Comparison of ENCODE assay signal across 1 cellular context in genomic region chr7:155463114-155463811, GRCh38.
TF ChIP-seq lines count a peak whose summit lies in the region.

No MANE protein-coding gene starts in this region.

TF ChIP-seq in HEK293, 187 proteins besides CTCF, POLR2A, EP300 and RAD21 (continued from another document and continues in another):
- peak; percentile 65 for TF ChIP-seq ZNF513 (tag by site-specific recombination; IDR thresholded peaks at IDR 0.05)
- TF ChIP-seq ZNF174 (tag by site-specific recombination; IDR thresholded peaks at IDR 0.05), result no peak
- 0 out of 2 replicates have a peak, but pooled peaks have one; percentile 26 for TF ChIP-seq GLIS2 (tag by site-specific recombination; IDR thresholded peaks at IDR 0.05)
- no peak for TF ChIP-seq ZNF19 (tag by site-specific recombination; IDR thresholded peaks at IDR 0.05; ENCODE audit: low read depth)
- no peak for TF ChIP-seq ZNF350 (tag by site-specific recombination; IDR thresholded peaks at IDR 0.05)
- no peak for TF ChIP-seq ZNF426 (tag by site-specific recombination; IDR thresholded peaks at IDR 0.05)
- TF ChIP-seq ZNF391 (tag by site-specific recombination; IDR thresholded peaks at IDR 0.05; ENCODE audit: borderline replicate concordance, low read depth), result no peak
- no peak for TF ChIP-seq ZNF645 (tag by site-specific recombination; IDR thresholded peaks at IDR 0.05)
- no peak for TF ChIP-seq HOXD13 (CRISPR knock-in tag; IDR thresholded peaks at IDR 0.05; ENCODE audit: borderline replicate concordance)
- TF ChIP-seq ZNF366 (tag by site-specific recombination; conservative IDR thresholded peaks at IDR 0.05), result peak; percentile 82
- TF ChIP-seq ZNF510 (tag by site-specific recombination; IDR thresholded peaks at IDR 0.05; ENCODE audit: insufficient replicate concordance), result no peak
- peak; percentile 51; the same call in 1 of the 2 replicates for TF ChIP-seq ZNF600 (tag by site-specific recombination; IDR thresholded peaks at IDR 0.05)
- no peak for TF ChIP-seq ZNF518A (tag by site-specific recombination; conservative IDR thresholded peaks at IDR 0.05; ENCODE audit: low read depth)
- no peak for TF ChIP-seq ZNF10 (tag by site-specific recombination; IDR thresholded peaks at IDR 0.05)
- TF ChIP-seq YY2 (tag by site-specific recombination; IDR thresholded peaks at IDR 0.05), result no peak
- TF ChIP-seq ZNF280D (tag by site-specific recombination; IDR thresholded peaks at IDR 0.05), result no peak
- no peak for TF ChIP-seq ZNF555 (tag by site-specific recombination; conservative IDR thresholded peaks at IDR 0.05)
- TF ChIP-seq ZNF529 (tag by site-specific recombination; IDR thresholded peaks at IDR 0.05; ENCODE audit: insufficient replicate concordance), result no peak
- TF ChIP-seq ZNF138 (tag by site-specific recombination; IDR thresholded peaks at IDR 0.05; ENCODE audit: borderline replicate concordance), result no peak
- no peak for TF ChIP-seq ZNF549 (tag by site-specific recombination; IDR thresholded peaks at IDR 0.05)
- TF ChIP-seq SCRT2 (tag by site-specific recombination; IDR thresholded peaks at IDR 0.05), result no peak
- no peak for TF ChIP-seq ZSCAN18 (tag by site-specific recombination; IDR thresholded peaks at IDR 0.05)
- TF ChIP-seq ZNF785 (tag by site-specific recombination; IDR thresholded peaks at IDR 0.05), result no peak
- TF ChIP-seq ZNF23 (tag by site-specific recombination; IDR thresholded peaks at IDR 0.05; ENCODE audit: borderline replicate concordance), result no peak
- no peak for TF ChIP-seq PRDM4 (tag by site-specific recombination; IDR thresholded peaks at IDR 0.05)
- TF ChIP-seq PATZ1 (tag by site-specific recombination; IDR thresholded peaks at IDR 0.05), result 0 out of 2 replicates have a peak, but pooled peaks have one; percentile 23
- no peak for TF ChIP-seq ZNF221 (tag by site-specific recombination; IDR thresholded peaks at IDR 0.05; ENCODE audit: borderline replicate concordance)
- TF ChIP-seq ZNF692 (tag by site-specific recombination; IDR thresholded peaks at IDR 0.05), result peak; percentile 84; the same call in 1 of the 2 replicates
- TF ChIP-seq ZNF660 (tag by site-specific recombination; IDR thresholded peaks at IDR 0.05), result no peak
- no peak for TF ChIP-seq ZNF837 (tag by site-specific recombination; IDR thresholded peaks at IDR 0.05)
- 0 out of 2 replicates have a peak, but pooled peaks have one; percentile 30 for TF ChIP-seq REST (tag by site-specific recombination; IDR thresholded peaks at IDR 0.05)
- peak; percentile 73 for TF ChIP-seq ZNF157 (tag by site-specific recombination; IDR thresholded peaks at IDR 0.05)
- no peak for TF ChIP-seq ZNF514 (tag by site-specific recombination; IDR thresholded peaks at IDR 0.05)
